10 cellular contexts compared by ENCODE assay signal in genomic region chr9:87570000-87570834, GRCh38.
DNase-seq lines count a peak whose midpoint lies in the region; ATAC-seq and TF ChIP-seq lines count a peak whose summit lies in the region.
"Had no signal": no experiment of that assay in that cellular context is flagged by ENCODE, and none has a peak within 500 bp of the region (broad histone marks: within the 10 kb centered on the region; RNA-seq: fewer than 3 reads in every experiment).

No MANE protein-coding gene starts in this region.

- peak overlapping the region; percentile 48 for H3K4me3 Mint-ChIP-seq in Caco-2 (ENCODE audit: unreplicated experiment)
- H3K4me3 Mint-ChIP-seq: activated naive CD8-positive, alpha-beta T cell treated with anti-CD3 and anti-CD28 coated beads, Interleukin-2, amount 50 U/mL, for 24 hours; B cell had no signal

- POLR2A ChIA-PET in Caco-2 (lab: Charles Lee) = interaction anchor here (0.6 kb wide), 1 partner anchor 22 kb away, joined by 3 read pairs; no protein-coding TSS in a partner anchor

- peaks cover 35% of the 10 kb centered on the region for H3K79me1 ChIP-seq in mesenchymal stem cell (replicated peaks; ENCODE audit: low read length, poor library complexity, severe bottlenecking)

- WGBS in mesenchymal stem cell = 89% methylated on average over 2 of the region's 3 CpGs
- 49 to 85% (median 71%) methylated on average over 3 of the region's 3 CpGs for WGBS in adrenal gland, 4 donors

- no peak for TF ChIP-seq CTCF in Caco-2 (IDR thresholded peaks at IDR 0.05; ENCODE audit: insufficient read depth in 1 of 2, low read depth in 1 of 2, low read length in 1 of 2, severe bottlenecking in 1 of 2, unreplicated experiment in 1 of 2)
- TF ChIP-seq CTCF in uterus (IDR thresholded peaks at IDR 0.05) = no peak
- TF ChIP-seq CTCF in adrenal gland (IDR thresholded peaks at IDR 0.05) = no peak

- no peaks in the 10 kb centered on the region for H3K9me3 Mint-ChIP-seq in Caco-2 (ENCODE audit: unreplicated experiment)
- H3K9me3 Mint-ChIP-seq: activated naive CD8-positive, alpha-beta T cell treated with anti-CD3 and anti-CD28 coated beads, Interleukin-2, amount 50 U/mL, for 24 hours had no signal

- intact Hi-C loops in Caco-2 (cut with micrococcal nuclease; ENCODE audit: unreplicated experiment) (loop anchor here (1.0 to 10.0 kb wide), 5 partner anchors 43 to 235 kb away; partner anchors contain the start of gene DAPK1), uterus (cut with DNase I; ENCODE audit: low total_unique reads) (no loop called here), adrenal gland (cut with DNase I) (no loop called here)

- H3K27me3 Mint-ChIP-seq in Caco-2 (ENCODE audit: insufficient read depth, unreplicated experiment) = no peaks in the 10 kb centered on the region
- H3K27me3 Mint-ChIP-seq: activated naive CD8-positive, alpha-beta T cell treated with anti-CD3 and anti-CD28 coated beads, Interleukin-2, amount 50 U/mL, for 24 hours; B cell had no signal

- H3K27ac ChIP-seq in SK-N-MC (peak overlapping the region; percentile 33; the same call in 1 of the 2 replicates), mesenchymal stem cell (ENCODE audit: low read length, poor library complexity, severe bottlenecking) (peak overlapping the region; percentile 36), uterus (peak overlapping the region in 1 of 2 donors; percentile 48), adrenal gland (peak overlapping the region in 1 of 5 donors; percentile 17)

- peak overlapping the region; percentile 41 for H3K4me2 ChIP-seq in mesenchymal stem cell (ENCODE audit: low read length, poor library complexity, severe bottlenecking)

- H3K4me1 Mint-ChIP-seq in Caco-2 (ENCODE audit: low read depth, unreplicated experiment) = peaks cover 7% of the 10 kb centered on the region
- H3K4me1 Mint-ChIP-seq: activated naive CD8-positive, alpha-beta T cell treated with anti-CD3 and anti-CD28 coated beads, Interleukin-2, amount 50 U/mL, for 24 hours; B cell had no signal

- H2BK5ac ChIP-seq in mesenchymal stem cell (ENCODE audit: low read depth, low read length, poor library complexity, severe bottlenecking) = no peak overlapping the region

- H3K27me3 ChIP-seq in Caco-2 (replicated peaks; ENCODE audit: control insufficient read depth, insufficient read depth, low read length) (no peaks in the 10 kb centered on the region), mesenchymal stem cell (ENCODE audit: control insufficient read depth in 1 of 2, insufficient read depth in 1 of 2, low read length in 2 of 2) (no peaks in the 10 kb centered on the region), uterus (no peaks in the 10 kb centered on the region), adrenal gland (no peaks in the 10 kb centered on the region)

- no TSS peak for BruUV-seq in Caco-2 (replicated peaks; lab: Mats Ljungman, UMichigan)

- H3K27ac Mint-ChIP-seq in Caco-2 (ENCODE audit: unreplicated experiment) = peak overlapping the region; percentile 72
- H3K27ac Mint-ChIP-seq: activated naive CD8-positive, alpha-beta T cell treated with anti-CD3 and anti-CD28 coated beads, Interleukin-2, amount 50 U/mL, for 24 hours; B cell had no signal

- ATAC-seq in GM21447 (IDR thresholded peaks at IDR 0.05; ENCODE audit: unreplicated experiment) = peak; percentile 69
- no peak for ATAC-seq in HG02973 (IDR thresholded peaks at IDR 0.05; ENCODE audit: unreplicated experiment)
- ATAC-seq: activated naive CD8-positive, alpha-beta T cell treated with anti-CD3 and anti-CD28 coated beads, Interleukin-2, amount 50 U/mL, for 24 hours had no signal

- H2AK5ac ChIP-seq in mesenchymal stem cell (ENCODE audit: low read length, severe bottlenecking) = no peak overlapping the region

- peak overlapping the region in 1 of 2 experiments; percentile 21 for H2BK12ac ChIP-seq in mesenchymal stem cell (ENCODE audit: low read length in 2 of 2)

- H2BK15ac ChIP-seq in mesenchymal stem cell (ENCODE audit: low read depth, poor library complexity, severe bottlenecking) = no peak overlapping the region

- H3K36me3 Mint-ChIP-seq in Caco-2 (ENCODE audit: insufficient read depth, unreplicated experiment) = peaks cover 7% of the 10 kb centered on the region

- no peak overlapping the region for H3K14ac ChIP-seq in mesenchymal stem cell (ENCODE audit: low read length in 2 of 2)

- DNase-seq in Caco-2 (peak in 1 of 2 experiments; percentile 40), SK-N-MC (ENCODE audit: low read depth, low spot score) (no peak), mesenchymal stem cell (no peak), uterus (no peak), adrenal gland (no peak)
- DNase-seq in activated effector memory CD4-positive, alpha-beta T cell treated with Interleukin-2 at 50 U/mL for 16 hours = no peak
- DNase-seq: activated naive CD8-positive, alpha-beta T cell treated with anti-CD3 and anti-CD28 coated beads, Interleukin-2, amount 50 U/mL, for 24 hours had no signal

- no peak overlapping the region for H3K23ac ChIP-seq in mesenchymal stem cell (ENCODE audit: low read length in 2 of 2)

- 0 out of 2 replicates have a peak overlapping the region, but pooled peaks have one; percentile 9 for H3K4me3 ChIP-seq in Caco-2 (ENCODE audit: low read depth, low read length)
- no peak overlapping the region for H3K4me3 ChIP-seq in SK-N-MC
- no peak overlapping the region for H3K4me3 ChIP-seq in mesenchymal stem cell (ENCODE audit: insufficient read depth in 1 of 2, low read depth in 1 of 2, low read length in 2 of 2)
- H3K4me3 ChIP-seq in uterus = no peak overlapping the region
- no peak overlapping the region for H3K4me3 ChIP-seq in adrenal gland

- H2BK120ac ChIP-seq in mesenchymal stem cell (ENCODE audit: low read depth, low read length) = no peak overlapping the region

- H3K18ac ChIP-seq in mesenchymal stem cell (ENCODE audit: low read depth in 1 of 2, low read length in 2 of 2) = no peak overlapping the region

- H4K91ac ChIP-seq in mesenchymal stem cell (ENCODE audit: low read length) = no peak overlapping the region

- no peak overlapping the region for H3K9ac ChIP-seq in SK-N-MC (ENCODE audit: insufficient read length)
- no peak overlapping the region for H3K9ac ChIP-seq in mesenchymal stem cell (ENCODE audit: low read length)

- H3K9me3 ChIP-seq in Caco-2 (no peaks in the 10 kb centered on the region), SK-N-MC (ENCODE audit: low read depth, low read length) (no peaks in the 10 kb centered on the region), mesenchymal stem cell (ENCODE audit: control insufficient read depth, low read length) (no peaks in the 10 kb centered on the region), uterus (no peaks in the 10 kb centered on the region), adrenal gland (replicated peaks in 1 of 3) (no peaks in the 10 kb centered on the region)

- no peak overlapping the region for H4K8ac ChIP-seq in mesenchymal stem cell (ENCODE audit: low read length)

- no peaks in the 10 kb centered on the region for H3K36me3 ChIP-seq in Caco-2 (ENCODE audit: control insufficient read depth, insufficient read depth, low read length)
- peaks cover 10% of the 10 kb centered on the region for H3K36me3 ChIP-seq in SK-N-MC (ENCODE audit: insufficient read depth, low read length)
- peaks cover 0 to 22% of the 10 kb centered on the region in 2 experiments for H3K36me3 ChIP-seq in mesenchymal stem cell (ENCODE audit: control insufficient read depth in 1 of 2, insufficient read depth in 2 of 2, low read depth in 1 of 2, low read length in 2 of 2)
- H3K36me3 ChIP-seq in uterus = no peaks in the 10 kb centered on the region
- no peaks in the 10 kb centered on the region for H3K36me3 ChIP-seq in adrenal gland (replicated peaks in 1 of 2)

- H2AFZ ChIP-seq in mesenchymal stem cell (ENCODE audit: low read depth, low read length) = no peak overlapping the region

- no peak for TF ChIP-seq POLR2A in uterus (IDR thresholded peaks at IDR 0.05)
- TF ChIP-seq POLR2A in adrenal gland (IDR thresholded peaks at IDR 0.05) = no peak

- H3K4me1 ChIP-seq in Caco-2 (peaks cover 34% of the 10 kb centered on the region), mesenchymal stem cell (ENCODE audit: control insufficient read depth, insufficient read depth, low read depth, low read length) (peaks cover 23% of the 10 kb centered on the region), uterus (peaks cover 0 to 6% of the 10 kb centered on the region in 2 donors), adrenal gland (replicated peaks in 1 of 2) (peaks cover 2 to 23% of the 10 kb centered on the region in 2 donors)

- peak overlapping the region in 1 of 2 experiments; percentile 21 for H3K4ac ChIP-seq in mesenchymal stem cell (ENCODE audit: low read depth in 1 of 2, low read length in 2 of 2)

- CTCF ChIA-PET in Caco-2 (lab: Charles Lee) = interaction anchor here (0.6 to 0.8 kb wide), 2 partner anchors 72 to 100 kb away, joined by 3 read pairs; no protein-coding TSS in a partner anchor
